In genomic region chr5:172234031-172234430, GRCh38 we compare ENCODE assay signal across 17 cellular contexts. TPM values are rescaled to one million over a fixed set of nuclear protein-coding genes. Genes with fewer than 3 reads are reported as not detected.
DNase-seq lines count a peak whose midpoint lies in the region; ATAC-seq and TF ChIP-seq lines count a peak whose summit lies in the region.
"Had no signal": no experiment of that assay in that cellular context is flagged by ENCODE, and none has a peak within 500 bp of the region (broad histone marks: within the 10 kb centered on the region; RNA-seq: fewer than 3 reads in every experiment).

No MANE protein-coding gene starts in this region.

- no peak overlapping the region for H3K27ac ChIP-seq in neural progenitor cell
- H3K27ac ChIP-seq: BLaER1 had no signal

- intact Hi-C loops in Caco-2 (cut with micrococcal nuclease; ENCODE audit: unreplicated experiment) = loop anchor here (1.0 to 2.0 kb wide), 2 partner anchors 23 to 49 kb away; partner anchors contain the start of gene UBTD2
- intact Hi-C loops in dendritic cell treated with granulocyte-macrophage colony-stimulating factor and Interleukin-4, amounts not matched to agents 40 ng/mL and 50 ng/mL, for 4 days (cut with micrococcal nuclease) = no loop called here

- BruUV-seq in Caco-2 (replicated peaks; lab: Mats Ljungman, UMichigan) = no TSS peak

- H3K27ac Mint-ChIP-seq in Caco-2 (ENCODE audit: unreplicated experiment) (peak overlapping the region; percentile 70), WTC11 (peak overlapping the region; percentile 54), neural progenitor cell (no peak overlapping the region)
- peak overlapping the region; percentile 86 for H3K27ac Mint-ChIP-seq in dendritic cell treated with granulocyte-macrophage colony-stimulating factor and Interleukin-4, amounts not matched to agents 40 ng/mL and 50 ng/mL, for 4 days
- peak overlapping the region; percentile 87 for H3K27ac Mint-ChIP-seq in stimulated activated naive B cell treated with anti-CD40 and anti-IgM and Interleukin-4, amounts not matched to agents 10 μg/mL and 1 μg/mL and 100 μg/mL, for 72 hours

- DNase-seq in Caco-2 (no peak), WTC11 (ENCODE audit: low spot score) (no peak), NCI-H187 treated with DMSO at 0.1 percent for 48 hours (lab: John Stamatoyannopoulos, UW) (no peak), neural progenitor cell (ENCODE audit: low spot score) (no peak)
- no peak for DNase-seq in stimulated activated naive B cell treated with anti-CD40 and anti-IgM and Interleukin-4, amounts not matched to agents 10 μg/mL and 1 μg/mL and 100 μg/mL, for 72 hours
- DNase-seq: 8988T, AML-193, Calu3, DMS 273 treated with DMSO at 0.1 percent for 48 hours, HFFc6 had no signal

- H3K36me3 ChIP-seq in Caco-2 (ENCODE audit: control insufficient read depth, insufficient read depth, low read length) = peaks cover 1% of the 10 kb centered on the region
- peaks cover 29% of the 10 kb centered on the region for H3K36me3 ChIP-seq in neural progenitor cell

- H3K4me3 Mint-ChIP-seq in Caco-2 (ENCODE audit: unreplicated experiment) = no peak overlapping the region
- H3K4me3 Mint-ChIP-seq in WTC11 = no peak overlapping the region
- no peak overlapping the region for H3K4me3 Mint-ChIP-seq in dendritic cell treated with granulocyte-macrophage colony-stimulating factor and Interleukin-4, amounts not matched to agents 40 ng/mL and 50 ng/mL, for 4 days
- H3K4me3 Mint-ChIP-seq in stimulated activated naive B cell treated with anti-CD40 and anti-IgM and Interleukin-4, amounts not matched to agents 10 μg/mL and 1 μg/mL and 100 μg/mL, for 72 hours = no peak overlapping the region
- no peak overlapping the region for H3K4me3 Mint-ChIP-seq in neural progenitor cell
- H3K4me3 Mint-ChIP-seq: HFFc6 had no signal

- peaks cover 71% of the 10 kb centered on the region for H4K20me1 ChIP-seq in neural progenitor cell (ENCODE audit: low read depth)

- peaks cover 51% of the 10 kb centered on the region for H3K36me3 Mint-ChIP-seq in Caco-2 (ENCODE audit: insufficient read depth, unreplicated experiment)
- H3K36me3 Mint-ChIP-seq in WTC11 = peaks cover 42% of the 10 kb centered on the region
- H3K36me3 Mint-ChIP-seq in dendritic cell treated with granulocyte-macrophage colony-stimulating factor and Interleukin-4, amounts not matched to agents 40 ng/mL and 50 ng/mL, for 4 days (ENCODE audit: low read depth) = peaks cover 46% of the 10 kb centered on the region
- peaks cover 36 to 48% of the 10 kb centered on the region in 2 donors for H3K36me3 Mint-ChIP-seq in stimulated activated naive B cell treated with anti-CD40 and anti-IgM and Interleukin-4, amounts not matched to agents 10 μg/mL and 1 μg/mL and 100 μg/mL, for 72 hours
- peaks cover 29% of the 10 kb centered on the region for H3K36me3 Mint-ChIP-seq in neural progenitor cell

- no peaks in the 10 kb centered on the region for H3K27me3 Mint-ChIP-seq in Caco-2 (ENCODE audit: insufficient read depth, unreplicated experiment)
- no peaks in the 10 kb centered on the region for H3K27me3 Mint-ChIP-seq in WTC11 (ENCODE audit: low read depth)
- H3K27me3 Mint-ChIP-seq in dendritic cell treated with granulocyte-macrophage colony-stimulating factor and Interleukin-4, amounts not matched to agents 40 ng/mL and 50 ng/mL, for 4 days = no peaks in the 10 kb centered on the region
- no peaks in the 10 kb centered on the region for H3K27me3 Mint-ChIP-seq in stimulated activated naive B cell treated with anti-CD40 and anti-IgM and Interleukin-4, amounts not matched to agents 10 μg/mL and 1 μg/mL and 100 μg/mL, for 72 hours
- peaks cover 4% of the 10 kb centered on the region for H3K27me3 Mint-ChIP-seq in neural progenitor cell (ENCODE audit: insufficient read depth, low read depth)

- no peaks in the 10 kb centered on the region for H3K27me3 ChIP-seq in Caco-2 (replicated peaks; ENCODE audit: control insufficient read depth, insufficient read depth, low read length)
- H3K27me3 ChIP-seq in neural progenitor cell = no peaks in the 10 kb centered on the region
- H3K27me3 ChIP-seq: BLaER1 had no signal

- ATAC-seq in WTC11 (no peak), GM19455 (IDR thresholded peaks at IDR 0.05; ENCODE audit: unreplicated experiment) (no peak)
- no peak for ATAC-seq in stimulated activated naive B cell treated with anti-CD40 and anti-IgM and Interleukin-4, amounts not matched to agents 10 μg/mL and 1 μg/mL and 100 μg/mL, for 72 hours (replicated peaks)
- ATAC-seq: K562 had no signal

- POLR2A ChIA-PET in Caco-2 (lab: Charles Lee) = no interaction called here
- POLR2A ChIA-PET in WTC11 (lab: Charles Lee) = no interaction called here

- H3K4me1 Mint-ChIP-seq in Caco-2 (ENCODE audit: low read depth, unreplicated experiment) (peaks cover 40% of the 10 kb centered on the region), WTC11 (peaks cover 34% of the 10 kb centered on the region), neural progenitor cell (peaks cover 6% of the 10 kb centered on the region)
- peaks cover 53% of the 10 kb centered on the region for H3K4me1 Mint-ChIP-seq in dendritic cell treated with granulocyte-macrophage colony-stimulating factor and Interleukin-4, amounts not matched to agents 40 ng/mL and 50 ng/mL, for 4 days (ENCODE audit: low read depth)
- peaks cover 33 to 56% of the 10 kb centered on the region in 2 donors for H3K4me1 Mint-ChIP-seq in stimulated activated naive B cell treated with anti-CD40 and anti-IgM and Interleukin-4, amounts not matched to agents 10 μg/mL and 1 μg/mL and 100 μg/mL, for 72 hours

- H3K4me3 ChIP-seq in Caco-2 (ENCODE audit: low read depth, low read length) (no peak overlapping the region), neural progenitor cell (no peak overlapping the region)
- H3K4me3 ChIP-seq: BLaER1, HAP-1, K562 had no signal

- no peaks in the 10 kb centered on the region for H3K9me3 ChIP-seq in Caco-2
- no peaks in the 10 kb centered on the region for H3K9me3 ChIP-seq in neural progenitor cell (ENCODE audit: low read depth)
- H3K9me3 ChIP-seq: BLaER1, HAP-1 had no signal

- H3K9me3 Mint-ChIP-seq in Caco-2 (ENCODE audit: unreplicated experiment) (no peaks in the 10 kb centered on the region), WTC11 (no peaks in the 10 kb centered on the region), neural progenitor cell (no peaks in the 10 kb centered on the region)
- no peaks in the 10 kb centered on the region for H3K9me3 Mint-ChIP-seq in dendritic cell treated with granulocyte-macrophage colony-stimulating factor and Interleukin-4, amounts not matched to agents 40 ng/mL and 50 ng/mL, for 4 days
- peaks cover 4 to 8% of the 10 kb centered on the region in 2 donors for H3K9me3 Mint-ChIP-seq in stimulated activated naive B cell treated with anti-CD40 and anti-IgM and Interleukin-4, amounts not matched to agents 10 μg/mL and 1 μg/mL and 100 μg/mL, for 72 hours
- H3K9me3 Mint-ChIP-seq: HFFc6 had no signal

- no peak overlapping the region for H2AFZ ChIP-seq in neural progenitor cell (replicated peaks)

- CTCF ChIA-PET in Caco-2 (lab: Charles Lee) (interaction anchor here (1.5 kb wide), 1 partner anchor 49 kb away, joined by 4 read pairs; no protein-coding TSS in a partner anchor), WTC11 (lab: Charles Lee) (interaction anchor here (0.5 to 0.6 kb wide), 2 partner anchors 10 to 44 kb away, joined by 3 to 4 read pairs; no protein-coding TSS in a partner anchor)

- H3K4me2 ChIP-seq in neural progenitor cell = no peak overlapping the region
- H3K4me2 ChIP-seq: BLaER1 had no signal

- TF ChIP-seq CTCF in Caco-2 (IDR thresholded peaks at IDR 0.05; ENCODE audit: insufficient read depth in 1 of 2, low read depth in 1 of 2, low read length in 1 of 2, severe bottlenecking in 1 of 2, unreplicated experiment in 1 of 2) = no peak
- no peak for TF ChIP-seq CTCF in WTC11 (IDR thresholded peaks at IDR 0.05)
- TF ChIP-seq CTCF in neural progenitor cell (IDR thresholded peaks at IDR 0.05) = no peak

- peaks cover 15% of the 10 kb centered on the region for H3F3A ChIP-seq in neural progenitor cell (ENCODE audit: low read depth)

- peaks cover 95% of the 10 kb centered on the region for H3K79me2 ChIP-seq in neural progenitor cell (ENCODE audit: low read depth)

- no peak overlapping the region for H3K9ac ChIP-seq in neural progenitor cell
- H3K9ac ChIP-seq: BLaER1 had no signal

- peaks cover 50% of the 10 kb centered on the region for H3K4me1 ChIP-seq in Caco-2
- H3K4me1 ChIP-seq in neural progenitor cell = peaks cover 21% of the 10 kb centered on the region

TF ChIP-seq in WTC11, 78 proteins besides CTCF, POLR2A, EP300 and RAD21 (continues in another document):
- TF ChIP-seq STAT6 (CRISPR knock-in tag; conservative IDR thresholded peaks at IDR 0.05; ENCODE audit: low read depth) (no peak), SMAD3 (CRISPR knock-in tag; IDR thresholded peaks at IDR 0.05; ENCODE audit: borderline replicate concordance) (no peak), NR3C1 (CRISPR knock-in tag; conservative IDR thresholded peaks at IDR 0.05; ENCODE audit: low read depth) (no peak), ZNF263 (CRISPR knock-in tag; IDR thresholded peaks at IDR 0.05; ENCODE audit: low read depth) (no peak)

RNA-seq across cellular contexts. Expression of gene EFCAB9, which starts 40.1 kb away (rescaled TPM):
- not detected in 2 replicates for total RNA-seq in Caco-2 (2022)
- total RNA-seq in WTC11 (2021) = not detected in 3 replicates
- not detected in 2 replicates for total RNA-seq in neural progenitor cell (ENCODE audit: low replicate concordance)
- total RNA-seq: Calu3, Daoy, H1, HFFc6, K562 had no signal

RNA-seq across cellular contexts. Expression of gene STK10, which starts 46.0 kb away (rescaled TPM):
- total RNA-seq in Caco-2 (2022) (10.3 and 15.6 TPM in 2 replicates), WTC11 (2021) (13.1 to 20.5 TPM (median 15.0 TPM) in 3 replicates), neural progenitor cell (ENCODE audit: low replicate concordance) (4.4 and 10.5 TPM in 2 replicates)

RNA-seq across cellular contexts. Expression of gene UBTD2, which starts 49.5 kb away (rescaled TPM):
- total RNA-seq in Caco-2 (2022) = 32.4 and 33.2 TPM in 2 replicates
- total RNA-seq in WTC11 (2021) = 22.7 to 26.2 TPM (median 25.9 TPM) in 3 replicates
- total RNA-seq in neural progenitor cell (ENCODE audit: low replicate concordance) = 62.5 and 92.9 TPM in 2 replicates
